In the genomic region with DNA sequence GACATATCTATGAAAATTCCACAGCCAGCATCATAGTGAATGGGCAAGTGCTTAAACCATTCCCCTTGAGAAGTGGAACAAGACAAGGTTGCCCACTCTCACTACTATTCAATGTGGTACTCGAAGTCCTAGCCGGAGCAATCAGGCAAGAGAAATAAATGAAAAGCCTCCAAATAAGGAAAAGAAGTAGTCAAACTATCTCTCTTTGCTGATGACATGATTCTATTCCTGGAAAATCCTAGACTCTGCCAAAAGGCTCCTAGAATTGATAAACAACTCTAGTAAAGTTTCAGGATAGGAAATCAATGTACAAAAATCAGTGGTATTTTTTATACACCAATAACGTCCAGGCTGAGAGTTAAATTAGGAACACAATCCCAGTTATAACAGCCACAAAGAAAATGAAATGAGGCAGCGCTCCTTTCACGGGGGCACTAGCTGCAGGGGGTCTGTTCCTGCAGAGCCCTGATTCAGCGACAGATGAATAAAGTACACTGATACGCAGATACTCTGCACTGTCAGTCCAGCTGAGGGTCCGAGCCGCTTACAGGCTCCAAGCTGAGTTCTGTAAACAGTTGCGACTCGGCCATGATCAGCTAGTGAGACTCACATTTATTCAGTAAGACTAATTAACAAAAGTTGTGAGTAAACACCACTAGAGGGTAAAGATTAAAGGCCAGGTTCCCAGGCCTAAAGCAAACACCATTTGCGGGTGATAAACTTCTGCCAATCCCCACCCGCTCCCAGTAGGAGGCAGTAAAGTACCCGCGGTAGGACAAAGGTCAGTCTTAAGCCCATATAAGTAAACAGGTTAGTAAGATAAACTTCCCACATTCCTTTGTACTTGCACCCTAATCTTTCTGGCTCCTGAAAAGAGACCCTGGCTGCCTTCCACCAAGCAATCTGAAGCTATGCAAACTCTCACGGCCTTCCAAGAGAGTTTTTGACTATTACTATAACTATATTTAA, we compare ENCODE assay signal across 13 cellular contexts.
DNase-seq lines count a peak whose midpoint lies in the region; FAIRE-seq and TF ChIP-seq lines count a peak whose summit lies in the region.
"Had no signal": no experiment of that assay in that cellular context is flagged by ENCODE, and none has a peak within 500 bp of the region (broad histone marks: within the 10 kb centered on the region; RNA-seq: fewer than 3 reads in every experiment).

No MANE protein-coding gene starts in this region.

- H3K36me3 ChIP-seq in HUES6 (ENCODE audit: control insufficient read depth, insufficient read depth, low read length) = no peaks in the 10 kb centered on the region
- no peaks in the 10 kb centered on the region for H3K36me3 ChIP-seq in small intestine (ENCODE audit: control insufficient read depth in 2 of 2, insufficient read depth in 2 of 2, low read length in 2 of 2)
- H3K36me3 ChIP-seq: ovary had no signal

- no peaks in the 10 kb centered on the region for H3K27me3 ChIP-seq in HUES6 (ENCODE audit: control insufficient read depth, insufficient read depth, low read length)
- H3K27me3 ChIP-seq in small intestine (ENCODE audit: control insufficient read depth in 2 of 2, insufficient read depth in 2 of 2, low read length in 2 of 2) = no peaks in the 10 kb centered on the region
- H3K27me3 ChIP-seq: ovary had no signal

- H3K9me3 ChIP-seq in HUES6 (ENCODE audit: control insufficient read depth, insufficient read depth, low read depth, low read length) (no peaks in the 10 kb centered on the region), small intestine (ENCODE audit: control insufficient read depth, low read depth) (no peaks in the 10 kb centered on the region)
- H3K9me3 ChIP-seq: ovary had no signal

- 14 to 29% (median 25%) methylated on average over 16 of the region's 16 CpGs for WGBS in small intestine, 3 donors

- H3K9ac ChIP-seq in HUES6 (ENCODE audit: low read length) = peak overlapping the region; percentile 16

- FAIRE-seq in small intestine (lab: Jason Lieb, UNC) = peak; percentile 96
- FAIRE-seq: GM12892 had no signal

- in situ Hi-C loops in astrocyte of the spinal cord (cut with HindIII; ENCODE audit: low sequenced_read_pairs) = no loop called here

- TF ChIP-seq CTCF in astrocyte of the spinal cord (IDR thresholded peaks at IDR 0.05; ENCODE audit: low read depth, low read length) = peak; percentile 6

- H3K27ac ChIP-seq in HUES6 (ENCODE audit: low read depth, low read length) = no peak overlapping the region
- no peak overlapping the region for H3K27ac ChIP-seq in small intestine (ENCODE audit: low read depth in 1 of 2, low read length in 1 of 2)
- H3K27ac ChIP-seq: ovary had no signal

- H3K4me1 ChIP-seq in HUES6 (ENCODE audit: control insufficient read depth, insufficient read depth, low read length) (peaks cover 5% of the 10 kb centered on the region; the same call in 1 of the 2 replicates), small intestine (ENCODE audit: control insufficient read depth in 2 of 2, insufficient read depth in 1 of 2, low read depth in 1 of 2, low read length in 1 of 2) (no peaks in the 10 kb centered on the region)

- no peak overlapping the region; the same call in 1 of the 2 replicates for H3K4me3 ChIP-seq in HUES6 (ENCODE audit: low read depth, low read length)
- no peak overlapping the region for H3K4me3 ChIP-seq in astrocyte of the spinal cord (ENCODE audit: low read depth, low read length)
- peak overlapping the region in 1 of 2 donors; percentile 1 for H3K4me3 ChIP-seq in small intestine (ENCODE audit: low read depth in 1 of 2, low read length in 2 of 2)
- H3K4me3 ChIP-seq: ovary had no signal

- no peak for DNase-seq in astrocyte of the spinal cord (ENCODE audit: low read depth, low spot score)
- DNase-seq in iPS-NIHi7 (ENCODE audit: extremely low spot score) = peak; percentile 7
- DNase-seq in small intestine = peak; percentile 90
- no peak for DNase-seq in HT-29 (ENCODE audit: low spot score)
- no peak for DNase-seq in Ammon's horn (ENCODE audit: low spot score)
- DNase-seq in SKM-1 (lab: John Stamatoyannopoulos, UW; ENCODE audit: unreplicated experiment) = no peak
- DNase-seq: activated CD8-positive, alpha-beta T cell treated with anti-CD3 and anti-CD28 coated beads, Interleukin-2, amount 10 ng/mL, durations not matched to agents 7 days and 5 days; NCI-H1694; ovary; PC-3; stimulated activated naive CD4-positive, alpha-beta T cell treated with Interleukin-2 at 50 U/mL for 16 hours had no signal

Comparison
In these comparisons a context has a peak if more than half of its experiments do, and no peak if none do; other contexts are left out.
1. DNase-seq: peak in iPS-NIHi7 (single experiment) and small intestine (single experiment); none in astrocyte of the spinal cord (single experiment), HT-29 (single experiment), Ammon's horn (single experiment) and SKM-1 (single experiment).